In the genomic region with DNA sequence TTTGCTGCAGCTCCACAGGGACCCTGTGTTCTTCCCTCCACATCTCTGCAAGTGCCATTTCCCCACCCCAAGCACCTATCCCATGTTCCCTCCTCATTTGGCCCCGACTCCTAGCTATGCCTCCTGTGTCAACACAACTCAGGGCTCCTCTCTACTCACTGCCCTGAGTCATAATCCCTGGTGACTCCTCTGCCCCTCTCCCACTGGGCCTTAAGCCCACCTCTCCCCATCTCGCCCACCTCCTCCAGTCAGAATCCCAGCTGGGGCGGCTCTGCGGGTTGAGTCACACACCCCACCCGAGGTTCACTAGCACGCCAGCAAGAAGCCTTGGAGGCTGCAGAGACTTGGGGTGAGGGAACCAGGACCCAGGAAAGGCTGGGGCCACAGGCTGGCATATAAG, we compare ENCODE assay signal across 20 cellular contexts.
DNase-seq lines count a peak whose midpoint lies in the region; ATAC-seq and TF ChIP-seq lines count a peak whose summit lies in the region.
"Had no signal": no experiment of that assay in that cellular context is flagged by ENCODE, and none has a peak within 500 bp of the region (broad histone marks: within the 10 kb centered on the region; RNA-seq: fewer than 3 reads in every experiment).

No MANE protein-coding gene starts in this region.

- CTCF ChIA-PET in RWPE1 (lab: Yijun Ruan, JAX), result interaction anchor here (0.6 kb wide), 1 partner anchor 1104 kb away, joined by 3 read pairs; no protein-coding TSS in a partner anchor

- POLR2A ChIA-PET in RWPE1 (lab: Yijun Ruan, JAX; ENCODE audit: low non-redundant PET), result no interaction called here

- no peak for TF ChIP-seq CTCF in RWPE1 (conservative IDR thresholded peaks at IDR 0.05; ENCODE audit: low read depth)
- TF ChIP-seq CTCF in retinal pigment epithelial cell (conservative IDR thresholded peaks at IDR 0.05; ENCODE audit: low read depth, low read length), result no peak
- TF ChIP-seq CTCF in GM10266 (IDR thresholded peaks at IDR 0.05; ENCODE audit: control insufficient read depth, insufficient read depth, low read depth, missing control alignments), result no peak

- peak; percentile 81 for DNase-seq in ELR (ENCODE audit: low read depth)
- DNase-seq in RWPE1 (ENCODE audit: low spot score), result no peak
- peak; percentile 35 for DNase-seq in fibroblast of gingiva (ENCODE audit: low read depth)
- DNase-seq in retinal pigment epithelial cell (ENCODE audit: low read depth), result peak; percentile 83
- DNase-seq in stimulated activated CD4-positive, alpha-beta T cell treated with anti-CD3 and anti-CD28 coated beads, Interleukin-15, amount 100 ng/mL, for 24 hours, result no peak
- DNase-seq in GM10266 (ENCODE audit: extremely low spot score), result no peak
- DNase-seq in NAMALWA (ENCODE audit: low spot score), result no peak
- DNase-seq: body of pancreas; CD4-positive, alpha-beta memory T cell; GF-D8; GOT3; hypothalamus; Kasumi-1; left lung; naive thymus-derived CD4-positive, alpha-beta T cell; NCI-H2081 treated with DMSO at 0.1 percent for 48 hours; NCI-H69 had no signal

- no peak for ATAC-seq in HG02970 (IDR thresholded peaks at IDR 0.05; ENCODE audit: low FRiP score, unreplicated experiment)
- ATAC-seq: body of pancreas; left lung; naive thymus-derived CD4-positive, alpha-beta T cell; Panc1; stimulated activated memory B cell treated with anti-CD40 and anti-IgM and Interleukin-4, amounts not matched to agents 10 μg/mL and 1 μg/mL and 100 μg/mL, for 72 hours had no signal

- peak overlapping the region; percentile 57 for H3K27ac ChIP-seq in RWPE1
- H3K27ac ChIP-seq: body of pancreas, left lung had no signal

- no peak overlapping the region for H3K4me3 ChIP-seq in retinal pigment epithelial cell (ENCODE audit: low read length)
- H3K4me3 ChIP-seq: body of pancreas, left lung had no signal

Comparison
In these comparisons a context has a peak if more than half of its experiments do, and no peak if none do; other contexts are left out.
1. DNase-seq: peak in ELR (single experiment), fibroblast of gingiva (single experiment) and retinal pigment epithelial cell (single experiment); none in RWPE1 (single experiment), stimulated activated CD4-positive, alpha-beta T cell treated with anti-CD3 and anti-CD28 coated beads, Interleukin-15, amount 100 ng/mL, for 24 hours (single experiment), GM10266 (single experiment) and NAMALWA (single experiment).